Comparison of ENCODE assay signal across 11 cellular contexts in genomic region chr11:73379189-73379880, GRCh38. TPM values are rescaled to one million over a fixed set of nuclear protein-coding genes. Genes with fewer than 3 reads are reported as not detected.
DNase-seq lines count a peak whose midpoint lies in the region; ATAC-seq, FAIRE-seq and TF ChIP-seq lines count a peak whose summit lies in the region.
"Had no signal": no experiment of that assay in that cellular context is flagged by ENCODE, and none has a peak within 500 bp of the region (broad histone marks: within the 10 kb centered on the region; RNA-seq: fewer than 3 reads in every experiment).

No MANE protein-coding gene starts in this region.

- H3K4me3 ChIP-seq in CD8-positive, alpha-beta memory T cell (ENCODE audit: low read length): no peak overlapping the region
- no peak overlapping the region for H3K4me3 ChIP-seq in breast epithelium
- no peak overlapping the region for H3K4me3 ChIP-seq in pancreas
- H3K4me3 ChIP-seq: Peyer's patch had no signal

- H3K36me3 ChIP-seq in CD8-positive, alpha-beta memory T cell (ENCODE audit: insufficient read depth, low read length): no peaks in the 10 kb centered on the region
- H3K36me3 ChIP-seq in breast epithelium: no peaks in the 10 kb centered on the region
- H3K36me3 ChIP-seq in pancreas: no peaks in the 10 kb centered on the region
- H3K36me3 ChIP-seq: Peyer's patch had no signal

- H3K27me3 Mint-ChIP-seq in CD8-positive, alpha-beta memory T cell: peaks cover 0 to 9% of the 10 kb centered on the region in 2 donors

- FAIRE-seq in GM12892 (lab: Jason Lieb, UNC): peak; percentile 40
- FAIRE-seq in pancreas (lab: Jason Lieb, UNC): no peak

- peaks cover 0 to 6% (median 0%) of the 10 kb centered on the region in 3 donors for H3K36me3 Mint-ChIP-seq in CD8-positive, alpha-beta memory T cell

- POLR2A ChIA-PET in CD8-positive, alpha-beta memory T cell (lab: Charles Lee): no interaction called here

- H3K27me3 ChIP-seq in CD8-positive, alpha-beta memory T cell (ENCODE audit: insufficient read depth, low read length, poor library complexity, severe bottlenecking): no peaks in the 10 kb centered on the region
- H3K27me3 ChIP-seq in breast epithelium (no peaks in the 10 kb centered on the region), pancreas (no peaks in the 10 kb centered on the region)
- H3K27me3 ChIP-seq: Peyer's patch had no signal

- ATAC-seq in pancreas: peak; percentile 48 to 69 (median 65)
- no peak for ATAC-seq in HG03571 (IDR thresholded peaks at IDR 0.05; ENCODE audit: unreplicated experiment)
- no peak for ATAC-seq in HG03439 (IDR thresholded peaks at IDR 0.05; ENCODE audit: unreplicated experiment)

- CTCF ChIA-PET in CD8-positive, alpha-beta memory T cell (lab: Charles Lee): interaction anchor here (1.4 to 1.8 kb wide), 4 partner anchors 13 to 73 kb away, joined by 3 to 10 read pairs (median 4); no protein-coding TSS in a partner anchor

- peak overlapping the region; percentile 24 for H3K27ac ChIP-seq in CD8-positive, alpha-beta memory T cell (ENCODE audit: low read depth, low read length)
- H3K27ac ChIP-seq in breast epithelium (peak overlapping the region in 1 of 2 donors; percentile 2), pancreas (no peak overlapping the region)

- peak overlapping the region in 6 of 7 donors; percentile 2 to 82 (median 32) for H3K4me3 Mint-ChIP-seq in CD8-positive, alpha-beta memory T cell

- peak overlapping the region; percentile 68 to 98 (median 77) for H3K27ac Mint-ChIP-seq in CD8-positive, alpha-beta memory T cell

- H3K4me1 Mint-ChIP-seq in CD8-positive, alpha-beta memory T cell: peaks cover 42 to 80% (median 52%) of the 10 kb centered on the region in 3 donors

- 20 to 29% methylated on average over 10 of the region's 10 CpGs for WGBS in pancreas, 2 donors

- TF ChIP-seq POLR2A in GM12892 (IDR thresholded peaks at IDR 0.05; ENCODE audit: low read depth, low read length) (no peak; the same call in 1 of the 2 replicates), breast epithelium (IDR thresholded peaks at IDR 0.05) (no peak)

- H3K9me3 ChIP-seq in CD8-positive, alpha-beta memory T cell (ENCODE audit: low read length): no peaks in the 10 kb centered on the region
- no peaks in the 10 kb centered on the region for H3K9me3 ChIP-seq in breast epithelium
- no peaks in the 10 kb centered on the region for H3K9me3 ChIP-seq in pancreas
- H3K9me3 ChIP-seq: Peyer's patch had no signal

- no peak for TF ChIP-seq CTCF in breast epithelium (IDR thresholded peaks at IDR 0.05)
- TF ChIP-seq CTCF in pancreas (IDR thresholded peaks at IDR 0.05): no peak

- DNase-seq in CD8-positive, alpha-beta memory T cell: no peak
- no peak for DNase-seq in GM12892 (ENCODE audit: insufficient read length)
- peak; percentile 72 to 89 for DNase-seq in breast epithelium (ENCODE audit: low spot score in 2 of 2)
- DNase-seq in pancreas: peak; percentile 78 to 95 (median 89)
- DNase-seq in iPS-NIHi11 (ENCODE audit: low spot score): no peak
- DNase-seq: DMS 273 treated with DMSO at 0.1 percent for 48 hours, NCI-H2227 treated with DMSO at 0.1 percent for 48 hours, nucleus accumbens, Peyer's patch had no signal

- peaks cover 37% of the 10 kb centered on the region for H3K4me1 ChIP-seq in CD8-positive, alpha-beta memory T cell (ENCODE audit: insufficient read depth, low read length)
- peaks cover 0 to 4% of the 10 kb centered on the region in 2 donors for H3K4me1 ChIP-seq in breast epithelium
- peaks cover 0 to 8% (median 0%) of the 10 kb centered on the region in 3 donors for H3K4me1 ChIP-seq in pancreas

- no peaks in the 10 kb centered on the region for H3K9me3 Mint-ChIP-seq in CD8-positive, alpha-beta memory T cell

- intact Hi-C loops in breast epithelium (cut with DNase I; ENCODE audit: low total_unique reads): no loop called here
- intact Hi-C loops in pancreas (cut with DNase I): no loop called here

RNA-seq across cellular contexts. Expression of gene RELT, which starts 3.1 kb away (rescaled TPM):
- total RNA-seq in CD8-positive, alpha-beta memory T cell: 10 to 100 TPM; 23.4 TPM
- 7.5 TPM for polyA plus RNA-seq in CD8-positive, alpha-beta memory T cell
- polyA plus RNA-seq in GM12892 (2012; ENCODE audit: missing spikeins): 12.6 TPM
- 1 to 10 TPM; 2.2 to 3.7 (median 2.3) TPM for total RNA-seq in breast epithelium
- total RNA-seq in pancreas: 1 to 10 TPM in 2 of 6 donors, under 1 TPM in 4; 0.23 to 4.7 (median 0.75) TPM
- polyA plus RNA-seq in pancreas: under 1 TPM; 0.59 to 0.91 TPM

Comparison
In these comparisons a context has a peak if more than half of its experiments do, and no peak if none do; other contexts are left out.
1. DNase-seq: peak in breast epithelium (2 of 2) and pancreas (6 of 6); none in CD8-positive, alpha-beta memory T cell (0 of 5), GM12892 (single experiment) and iPS-NIHi11 (single experiment).
2. ATAC-seq: peak in pancreas (4 of 4); none in HG03571 (single experiment) and HG03439 (single experiment).
3. RNA of gene RELT, which starts 3.1 kb away (total RNA-seq): 23.4 TPM in CD8-positive, alpha-beta memory T cell; 2.2 to 3.7 TPM in breast epithelium and 0.23 to 4.7 TPM in pancreas; every median in the first group is over 4 times any median in the second.